34 cellular contexts compared by ENCODE assay signal in the genomic region with DNA sequence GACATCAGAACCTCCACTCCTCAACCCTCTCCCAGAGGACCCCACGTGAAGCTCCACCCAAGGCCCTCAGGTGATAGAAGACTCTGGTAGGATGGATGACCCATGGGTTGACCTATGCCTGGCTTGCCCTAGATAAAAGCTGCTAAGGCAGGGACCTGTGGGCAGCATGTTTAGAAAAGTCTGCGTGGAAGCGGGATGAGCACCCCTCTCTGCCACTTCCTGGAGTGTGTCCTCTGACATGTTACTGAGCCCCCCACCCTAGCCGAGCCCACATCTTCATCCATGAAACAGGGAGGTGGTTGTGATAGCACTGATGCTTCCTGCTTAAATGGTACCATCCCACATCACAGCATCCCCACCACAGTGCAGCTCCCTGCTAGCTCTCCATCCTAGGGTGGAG.
"Had no signal": no experiment of that assay in that cellular context is flagged by ENCODE, and none has a peak within 500 bp of the region (broad histone marks: within the 10 kb centered on the region; RNA-seq: fewer than 3 reads in every experiment).

No MANE protein-coding gene starts in this region.

- H3K27me3 ChIP-seq: MG63 had no signal

- DNase-seq: Karpas-422, Kasumi-1, MG63, MM.1S, MV-4-11, NCI-H1048, NCI-H1092, NCI-H1092 treated with DMSO at 0.1 percent for 48 hours, NCI-H1105, NCI-H1105 treated with DMSO at 0.1 percent for 48 hours, NCI-H1417, NCI-H1417 treated with DMSO at 0.1 percent for 48 hours, NCI-H1436, NCI-H1436 treated with DMSO at 0.1 percent for 48 hours, NCI-H146, NCI-H1694, NCI-H1694 treated with DMSO at 0.1 percent for 48 hours, NCI-H187, NCI-H187 treated with DMSO at 0.1 percent for 48 hours, NCI-H1930, NCI-H2029, NCI-H2029 treated with DMSO at 0.1 percent for 48 hours, NCI-H2081, NCI-H2081 treated with DMSO at 0.1 percent for 48 hours, NCI-H2107, NCI-H2171, NCI-H2171 treated with DMSO at 0.1 percent for 48 hours, NCI-H2227 treated with DMSO at 0.1 percent for 48 hours, NCI-H226, NCI-H345, NCI-H446, NCI-H446 treated with DMSO at 0.1 percent for 48 hours, NCI-H510A, NCI-H510A treated with DMSO at 0.1 percent for 48 hours had no signal

- H3K36me3 ChIP-seq: MG63 had no signal

- H3K9me3 ChIP-seq: MG63 had no signal

- H3K4me3 ChIP-seq: MG63 had no signal
